8 cellular contexts compared by ENCODE assay signal in genomic region chr10:35194906-35195305, GRCh38.
DNase-seq lines count a peak whose midpoint lies in the region; ATAC-seq, FAIRE-seq and TF ChIP-seq lines count a peak whose summit lies in the region.

No MANE protein-coding gene starts in this region.

- intact Hi-C loops in Panc1 (cut with micrococcal nuclease; ENCODE audit: unreplicated experiment) (no loop called here), breast epithelium (cut with DNase I; ENCODE audit: low total_unique reads) (no loop called here), mucosa of descending colon (cut with DNase I, micrococcal nuclease) (loop anchor here (5.0 kb wide), 1 partner anchor 68 kb away; the partner anchor contains the start of gene CREM (in 2 of the 2)), vagina (cut with DNase I) (loop anchor here (2.0 kb wide), 1 partner anchor 66 kb away; no protein-coding TSS in a partner anchor)

- TF ChIP-seq CTCF in Panc1 (IDR thresholded peaks at IDR 0.05) (no peak), breast epithelium (IDR thresholded peaks at IDR 0.05) (no peak), mucosa of descending colon (IDR thresholded peaks at IDR 0.05) (no peak), vagina (IDR thresholded peaks at IDR 0.05) (no peak)

- BruUV-seq in Panc1 (replicated peaks; lab: Mats Ljungman, UMichigan) = no TSS peak

- no peak for TF ChIP-seq POLR2A in breast epithelium (IDR thresholded peaks at IDR 0.05)
- no peak for TF ChIP-seq POLR2A in vagina (IDR thresholded peaks at IDR 0.05)

- H3K9me3 ChIP-seq in Panc1 (ENCODE audit: control insufficient read depth, insufficient read depth, low read depth, low read length) (no peaks in the 10 kb centered on the region), breast epithelium (no peaks in the 10 kb centered on the region), mucosa of descending colon (no peaks in the 10 kb centered on the region), vagina (no peaks in the 10 kb centered on the region)

- no peak for ATAC-seq in Panc1
- ATAC-seq in mucosa of descending colon = peak; percentile 18
- no peak for ATAC-seq in GM19023 (IDR thresholded peaks at IDR 0.05; ENCODE audit: unreplicated experiment)

- H3K4me3 ChIP-seq in Panc1 (ENCODE audit: low read depth in 2 of 2, low read length in 2 of 2) (no peak overlapping the region; a peak in 1 of 4 replicates), breast epithelium (peak overlapping the region; percentile 42 to 59 (median 51)), mucosa of descending colon (no peak overlapping the region), vagina (peak overlapping the region in 1 of 2 donors; percentile 46)

- H3K27ac ChIP-seq in Panc1 (ENCODE audit: low read length) (no peak overlapping the region), breast epithelium (peak overlapping the region; percentile 85 to 91), vagina (peak overlapping the region; percentile 95)

- CTCF ChIA-PET in Panc1 (lab: Charles Lee) = interaction anchor here (1.0 to 1.5 kb wide), 2 partner anchors 9 to 69 kb away, joined by 3 to 9 read pairs; partner anchors contain the start of gene CREM

- H3K4me1 ChIP-seq in Panc1 (ENCODE audit: control insufficient read depth, insufficient read depth, low read length) (peaks cover 4% of the 10 kb centered on the region), breast epithelium (no peaks in the 10 kb centered on the region), mucosa of descending colon (ENCODE audit: low read depth) (no peaks in the 10 kb centered on the region), vagina (peaks cover 13% of the 10 kb centered on the region)

- POLR2A ChIA-PET in Panc1 (lab: Charles Lee) = interaction anchor here (0.6 kb wide), 1 partner anchor 67 kb away, joined by 6 read pairs; no protein-coding TSS in a partner anchor

- in situ Hi-C loops in Panc1 (cut with HindIII; ENCODE audit: low pct_unique_long_range_greater_than_20kb, low sequenced_read_pairs) = no loop called here

- H3K36me3 ChIP-seq in Panc1 (ENCODE audit: control insufficient read depth, insufficient read depth, low read length) (no peaks in the 10 kb centered on the region), breast epithelium (no peaks in the 10 kb centered on the region), mucosa of descending colon (ENCODE audit: low read depth) (no peaks in the 10 kb centered on the region), vagina (no peaks in the 10 kb centered on the region)

- peak; percentile 68 for FAIRE-seq in GM19239 (lab: Jason Lieb, UNC)

- H3K27me3 ChIP-seq in Panc1 (ENCODE audit: control insufficient read depth, insufficient read depth, low read length) (no peaks in the 10 kb centered on the region), breast epithelium (no peaks in the 10 kb centered on the region), vagina (no peaks in the 10 kb centered on the region)

- DNase-seq in GM19239 (ENCODE audit: insufficient read length, low spot score) (no peak), Panc1 (ENCODE audit: low read depth, low spot score) (peak; percentile 10), breast epithelium (ENCODE audit: low spot score in 2 of 2) (no peak), mucosa of descending colon (no peak), vagina (ENCODE audit: extremely low spot score in 2 of 2) (no peak), NCI-H1092 treated with DMSO at 0.1 percent for 48 hours (lab: John Stamatoyannopoulos, UW) (no peak), D341Med (ENCODE audit: low spot score) (no peak)

Comparison
In these comparisons a context has a peak if more than half of its experiments do, and no peak if none do; other contexts are left out.
1. H3K4me3 ChIP-seq: peak in breast epithelium (3 of 3); none in Panc1 (0 of 2) and mucosa of descending colon (single experiment).
2. intact Hi-C loops: an anchor here in mucosa of descending colon (5.0 kb wide) and vagina (2.0 kb wide); none called in Panc1 and breast epithelium.